21 cellular contexts compared by ENCODE assay signal in the genomic region with DNA sequence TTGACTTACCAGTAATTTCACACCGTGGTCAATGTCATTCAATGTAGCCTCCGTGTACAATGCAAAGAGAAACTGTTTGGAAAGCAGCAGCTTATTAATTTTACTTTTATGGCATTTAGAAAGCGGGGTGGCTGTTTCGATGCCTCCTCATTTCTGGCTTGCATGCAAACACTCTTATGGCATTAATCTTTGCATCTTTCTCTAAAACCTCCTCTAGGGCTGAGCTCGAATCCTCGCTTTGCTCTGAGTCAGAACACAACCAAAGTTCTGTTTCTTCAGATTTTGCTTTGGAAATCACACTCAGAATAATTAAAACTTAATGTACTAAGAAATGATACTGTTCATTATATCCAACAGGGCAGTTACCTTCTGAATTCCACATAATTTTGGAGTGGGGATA.
DNase-seq lines count a peak whose midpoint lies in the region; ATAC-seq and TF ChIP-seq lines count a peak whose summit lies in the region.
"Had no signal": no experiment of that assay in that cellular context is flagged by ENCODE, and none has a peak within 500 bp of the region (broad histone marks: within the 10 kb centered on the region; RNA-seq: fewer than 3 reads in every experiment).

No MANE protein-coding gene starts in this region.

- peak overlapping the region; percentile 13 for H3K4me3 Mint-ChIP-seq in mesothelial cell of epicardium
- no peak overlapping the region for H3K4me3 Mint-ChIP-seq in activated CD4-positive, alpha-beta T cell treated with anti-CD3 and anti-CD28 coated beads, Interleukin-2, amount 10 ng/mL, durations not matched to agents 7 days and 5 days
- no peak overlapping the region for H3K4me3 Mint-ChIP-seq in activated T-cell treated with anti-CD3 and anti-CD28 coated beads, Interleukin-2, amount 50 U/mL, for 4 hours
- H3K4me3 Mint-ChIP-seq: activated naive CD8-positive, alpha-beta T cell treated with anti-CD3 and anti-CD28 coated beads, Interleukin-2, amount 10 ng/mL, durations not matched to agents 7 days and 5 days; stimulated activated effector memory CD8-positive, alpha-beta T cell treated with anti-CD3 and anti-CD28 coated beads, Interleukin-12 subunit alpha, Interleukin-12 subunit beta, amount 100 ng/mL, for 72 hours had no signal

- no peak for ATAC-seq in activated T-cell treated with anti-CD3 and anti-CD28 coated beads, Interleukin-2, amount 50 U/mL, for 4 hours
- ATAC-seq: esophagus mucosa; mucosa of descending colon; stimulated activated effector memory CD8-positive, alpha-beta T cell treated with anti-CD3 and anti-CD28 coated beads, Interleukin-12 subunit alpha, Interleukin-12 subunit beta, amount 100 ng/mL, for 72 hours had no signal

- CTCF ChIA-PET in HEK293 (lab: Yijun Ruan, JAX), result interaction anchor here (0.6 to 1.5 kb wide), 5 partner anchors 11 to 412 kb away, joined by 3 to 5 read pairs (median 4); no protein-coding TSS in a partner anchor
- CTCF ChIA-PET in activated CD4-positive, alpha-beta T cell treated with anti-CD3 and anti-CD28 coated beads, Interleukin-2, amount 10 ng/mL, durations not matched to agents 7 days and 5 days (lab: Charles Lee), result no interaction called here

- peaks cover 5 to 15% of the 10 kb centered on the region in 2 experiments; a peak in 2 of 3 replicates for H3K36me3 ChIP-seq in HEK293 (ENCODE audit: control insufficient read depth in 2 of 2, insufficient read depth in 1 of 2, low read length in 2 of 2)
- H3K36me3 ChIP-seq: WERI-Rb-1 had no signal

- no peaks in the 10 kb centered on the region for H3K36me3 Mint-ChIP-seq in mesothelial cell of epicardium
- no peaks in the 10 kb centered on the region for H3K36me3 Mint-ChIP-seq in activated CD4-positive, alpha-beta T cell treated with anti-CD3 and anti-CD28 coated beads, Interleukin-2, amount 10 ng/mL, durations not matched to agents 7 days and 5 days (ENCODE audit: low read depth)
- no peaks in the 10 kb centered on the region for H3K36me3 Mint-ChIP-seq in activated T-cell treated with anti-CD3 and anti-CD28 coated beads, Interleukin-2, amount 50 U/mL, for 4 hours (ENCODE audit: insufficient read depth)
- H3K36me3 Mint-ChIP-seq: activated naive CD8-positive, alpha-beta T cell treated with anti-CD3 and anti-CD28 coated beads, Interleukin-2, amount 10 ng/mL, durations not matched to agents 7 days and 5 days; stimulated activated effector memory CD8-positive, alpha-beta T cell treated with anti-CD3 and anti-CD28 coated beads, Interleukin-12 subunit alpha, Interleukin-12 subunit beta, amount 100 ng/mL, for 72 hours had no signal

- no peaks in the 10 kb centered on the region for H3K9me3 Mint-ChIP-seq in mesothelial cell of epicardium
- no peaks in the 10 kb centered on the region for H3K9me3 Mint-ChIP-seq in activated CD4-positive, alpha-beta T cell treated with anti-CD3 and anti-CD28 coated beads, Interleukin-2, amount 10 ng/mL, durations not matched to agents 7 days and 5 days
- no peaks in the 10 kb centered on the region for H3K9me3 Mint-ChIP-seq in activated T-cell treated with anti-CD3 and anti-CD28 coated beads, Interleukin-2, amount 50 U/mL, for 4 hours
- H3K9me3 Mint-ChIP-seq: activated naive CD8-positive, alpha-beta T cell treated with anti-CD3 and anti-CD28 coated beads, Interleukin-2, amount 10 ng/mL, durations not matched to agents 7 days and 5 days; stimulated activated effector memory CD8-positive, alpha-beta T cell treated with anti-CD3 and anti-CD28 coated beads, Interleukin-12 subunit alpha, Interleukin-12 subunit beta, amount 100 ng/mL, for 72 hours had no signal

- no peaks in the 10 kb centered on the region for H3K9me3 ChIP-seq in HEK293 (ENCODE audit: control insufficient read depth, insufficient read depth, low read depth, low read length)
- H3K9me3 ChIP-seq: mucosa of descending colon had no signal

- peaks cover 18% of the 10 kb centered on the region for H3K4me1 ChIP-seq in HEK293 (ENCODE audit: control insufficient read depth, insufficient read depth, low read length)

- H3K4me1 Mint-ChIP-seq in mesothelial cell of epicardium, result peaks cover 38% of the 10 kb centered on the region
- H3K4me1 Mint-ChIP-seq in activated CD4-positive, alpha-beta T cell treated with anti-CD3 and anti-CD28 coated beads, Interleukin-2, amount 10 ng/mL, durations not matched to agents 7 days and 5 days, result no peaks in the 10 kb centered on the region
- peaks cover 3% of the 10 kb centered on the region for H3K4me1 Mint-ChIP-seq in activated T-cell treated with anti-CD3 and anti-CD28 coated beads, Interleukin-2, amount 50 U/mL, for 4 hours (ENCODE audit: low read depth)
- H3K4me1 Mint-ChIP-seq: activated naive CD8-positive, alpha-beta T cell treated with anti-CD3 and anti-CD28 coated beads, Interleukin-2, amount 10 ng/mL, durations not matched to agents 7 days and 5 days; stimulated activated effector memory CD8-positive, alpha-beta T cell treated with anti-CD3 and anti-CD28 coated beads, Interleukin-12 subunit alpha, Interleukin-12 subunit beta, amount 100 ng/mL, for 72 hours had no signal

- H3K27ac ChIP-seq in HEK293 (ENCODE audit: extremely low read depth, low read depth, low read length), result no peak overlapping the region
- no peak overlapping the region for H3K27ac ChIP-seq in coronary artery
- peak overlapping the region; percentile 44 for H3K27ac ChIP-seq in temporal lobe (ENCODE audit: low read depth, low read length)
- H3K27ac ChIP-seq: WERI-Rb-1 had no signal

- TF ChIP-seq CTCF in HEK293 (tag by site-specific recombination; IDR thresholded peaks at IDR 0.05) (no peak), coronary artery (IDR thresholded peaks at IDR 0.05) (no peak), mesothelial cell of epicardium (IDR thresholded peaks at IDR 0.05; ENCODE audit: unreplicated experiment) (no peak)

- POLR2A ChIA-PET in HEK293 (lab: Yijun Ruan, JAX), result interaction anchor here (0.7 kb wide), 1 partner anchor 1162 kb away, joined by 3 read pairs; no protein-coding TSS in a partner anchor
- POLR2A ChIA-PET in activated CD4-positive, alpha-beta T cell treated with anti-CD3 and anti-CD28 coated beads, Interleukin-2, amount 10 ng/mL, durations not matched to agents 7 days and 5 days (lab: Charles Lee), result no interaction called here

- no peak for DNase-seq in coronary artery (ENCODE audit: low spot score)
- no peak for DNase-seq in mesothelial cell of epicardium (ENCODE audit: low spot score in 2 of 2, unreplicated experiment in 2 of 2)
- DNase-seq in mucosa of gallbladder (ENCODE audit: low spot score), result no peak
- DNase-seq in activated CD4-positive, alpha-beta T cell treated with anti-CD3 and anti-CD28 coated beads, Interleukin-2, amount 10 ng/mL, durations not matched to agents 7 days and 5 days, result no peak
- DNase-seq in NK-92 treated with Interleukin-12 subunit alpha and Interleukin-12 subunit beta, amount 100 ng/mL, for 24 hours (lab: John Stamatoyannopoulos, UW), result no peak
- no peak for DNase-seq in activated T-cell treated with anti-CD3 and anti-CD28 coated beads, Interleukin-2, amount 50 U/mL, for 4 hours
- DNase-seq: activated CD4-positive, alpha-beta T cell treated with anti-CD3 and anti-CD28 coated beads, Interleukin-2, amount 50 U/mL, for 4 hours; activated CD8-positive, alpha-beta memory T cell treated with anti-CD3 and anti-CD28 coated beads, Interleukin-2, amount 50 U/mL, for 48 hours; activated effector memory CD4-positive, alpha-beta T cell treated with Interleukin-2 at 50 U/mL for 16 hours; activated naive CD8-positive, alpha-beta T cell treated with anti-CD3 and anti-CD28 coated beads, Interleukin-2, amount 10 ng/mL, durations not matched to agents 7 days and 5 days; effector CD8-positive, alpha-beta T cell; Karpas-422; mucosa of descending colon; NCI-H187 treated with DMSO at 0.1 percent for 48 hours; OCI-M1; stimulated activated CD4-positive, alpha-beta T cell treated with anti-CD3 and anti-CD28 coated beads, Interleukin-2, amount 100 ng/mL, for 48 hours; WERI-Rb-1 had no signal

- peak overlapping the region; percentile 88 for H3K27ac Mint-ChIP-seq in mesothelial cell of epicardium
- no peak overlapping the region for H3K27ac Mint-ChIP-seq in activated CD4-positive, alpha-beta T cell treated with anti-CD3 and anti-CD28 coated beads, Interleukin-2, amount 10 ng/mL, durations not matched to agents 7 days and 5 days
- H3K27ac Mint-ChIP-seq: activated naive CD8-positive, alpha-beta T cell treated with anti-CD3 and anti-CD28 coated beads, Interleukin-2, amount 10 ng/mL, durations not matched to agents 7 days and 5 days; stimulated activated effector memory CD8-positive, alpha-beta T cell treated with anti-CD3 and anti-CD28 coated beads, Interleukin-12 subunit alpha, Interleukin-12 subunit beta, amount 100 ng/mL, for 72 hours had no signal

- peaks cover 36% of the 10 kb centered on the region for H3K27me3 Mint-ChIP-seq in mesothelial cell of epicardium (ENCODE audit: low read depth)
- peaks cover 10% of the 10 kb centered on the region for H3K27me3 Mint-ChIP-seq in activated CD4-positive, alpha-beta T cell treated with anti-CD3 and anti-CD28 coated beads, Interleukin-2, amount 10 ng/mL, durations not matched to agents 7 days and 5 days
- no peaks in the 10 kb centered on the region for H3K27me3 Mint-ChIP-seq in activated T-cell treated with anti-CD3 and anti-CD28 coated beads, Interleukin-2, amount 50 U/mL, for 4 hours (ENCODE audit: low read depth)

- H3K4me3 ChIP-seq in HEK293 (ENCODE audit: low read depth, low read length) (no peak overlapping the region), coronary artery (peak overlapping the region; percentile 34)
- H3K4me3 ChIP-seq: mucosa of descending colon had no signal

TF ChIP-seq in HEK293, 187 proteins besides CTCF, POLR2A, EP300 and RAD21:
- TF ChIP-seq PRDM4 (tag by site-specific recombination; IDR thresholded peaks at IDR 0.05), result peak; percentile 74
- no peak for TF ChIP-seq EGR2 (tag by site-specific recombination; IDR thresholded peaks at IDR 0.05; ENCODE audit: low read depth)
- TF ChIP-seq PRDM1 (tag by site-specific recombination; IDR thresholded peaks at IDR 0.05), result 0 out of 2 replicates have a peak, but pooled peaks have one; percentile 39
TF ChIP-seq in HEK293: peak in this region for 2.
